ENCODE assay signal across 16 cellular contexts in the genomic region with DNA sequence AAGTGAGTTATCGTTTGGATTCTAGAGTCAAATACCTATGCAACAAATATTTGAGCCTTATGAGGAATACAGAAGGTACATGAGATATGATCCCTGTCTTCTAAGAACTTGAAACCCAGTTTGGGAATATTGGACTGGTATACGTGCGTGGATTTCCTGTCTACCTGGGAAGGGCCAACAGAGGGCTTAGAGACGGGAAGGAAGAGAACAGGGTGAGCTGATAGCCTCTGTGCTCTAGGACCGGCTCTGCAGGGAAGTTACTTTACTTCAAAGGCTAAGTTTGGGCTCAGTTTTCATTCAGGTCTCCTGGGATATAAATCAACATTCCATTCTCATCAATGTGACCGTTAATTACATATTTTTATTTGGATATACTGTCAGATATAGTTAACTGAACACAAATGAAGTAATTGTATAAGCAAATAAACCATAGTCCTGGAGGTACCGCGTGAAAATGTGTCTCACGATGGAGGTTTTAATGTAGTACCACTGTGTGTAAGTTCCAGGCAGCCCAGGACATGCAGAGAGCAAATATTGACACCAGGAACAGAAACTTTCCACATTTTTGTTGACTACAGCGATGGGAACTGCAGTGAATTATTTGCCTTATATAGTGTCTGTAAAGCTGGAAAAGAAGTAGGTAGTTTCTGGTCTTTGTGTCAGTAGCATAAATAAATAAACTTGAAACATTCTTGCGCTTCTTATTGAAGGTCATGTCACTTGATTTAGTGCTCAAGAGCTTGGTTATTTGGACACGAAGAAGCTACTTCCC. TPM values are rescaled to one million over a fixed set of nuclear protein-coding genes. Genes with fewer than 3 reads are reported as not detected.
A peak's percentile ranks its signal among the peaks of the same experiment; 100 is the strongest.
DNase-seq lines count a peak whose midpoint lies in the region; ATAC-seq and TF ChIP-seq lines count a peak whose summit lies in the region.
"Had no signal": no experiment of that assay in that cellular context is flagged by ENCODE, and none has a peak within 500 bp of the region (broad histone marks: within the 10 kb centered on the region; RNA-seq: fewer than 3 reads in every experiment).

No MANE protein-coding gene starts in this region.

- no peak overlapping the region for H3K4me3 ChIP-seq in brain microvascular endothelial cell (ENCODE audit: low read depth, low read length)
- H3K4me3 ChIP-seq in right lobe of liver, result no peak overlapping the region
- no peak overlapping the region for H3K4me3 ChIP-seq in suprapubic skin
- H3K4me3 ChIP-seq in HAP-1, result no peak overlapping the region

- peak; percentile 19 to 54 (median 42) for ATAC-seq in right lobe of liver
- ATAC-seq: activated T-cell treated with anti-CD3 and anti-CD28 coated beads, Interleukin-2, amount 50 U/mL, for 4 hours; stimulated activated memory B cell treated with anti-CD40 and anti-IgM and Interleukin-4, amounts not matched to agents 10 μg/mL and 1 μg/mL and 100 μg/mL, for 72 hours had no signal

- H3K27me3 ChIP-seq in brain microvascular endothelial cell (replicated peaks) (no peaks in the 10 kb centered on the region), right lobe of liver (no peaks in the 10 kb centered on the region), suprapubic skin (no peaks in the 10 kb centered on the region), HAP-1 (ENCODE audit: low read depth) (no peaks in the 10 kb centered on the region)

- CTCF ChIA-PET in HEK293T (lab: Yijun Ruan, JAX), result interaction anchor here (0.7 to 1.0 kb wide), 2 partner anchors 57 to 99 kb away, joined by 3 to 4 read pairs; no protein-coding TSS in a partner anchor

- TF ChIP-seq POLR2A in right lobe of liver (IDR thresholded peaks at IDR 0.05) (no peak), suprapubic skin (IDR thresholded peaks at IDR 0.05) (no peak)

- H3K9me3 ChIP-seq in right lobe of liver, result no peaks in the 10 kb centered on the region
- no peaks in the 10 kb centered on the region for H3K9me3 ChIP-seq in suprapubic skin
- H3K9me3 ChIP-seq in HAP-1, result no peaks in the 10 kb centered on the region

- 49% methylated on average over 12 of the region's 12 CpGs for whole genome bisulfite sequencing in right lobe of liver (ENCODE audit: insufficient coverage, low coverage, low lambda C conversion rate, missing lambda C conversion rate)
- 53% methylated on average over 12 of the region's 12 CpGs for WGBS in suprapubic skin

- peak overlapping the region; percentile 36 for H3K27ac ChIP-seq in brain microvascular endothelial cell
- peak overlapping the region in 1 of 3 donors; percentile 38 for H3K27ac ChIP-seq in right lobe of liver
- H3K27ac ChIP-seq in suprapubic skin, result peak overlapping the region; percentile 31
- H3K27ac ChIP-seq: epithelial cell of prostate, HL-60 had no signal

- POLR2A ChIA-PET in HEK293T (lab: Yijun Ruan, JAX), result interaction anchor here (1.2 to 1.5 kb wide), 2 partner anchors 9 to 58 kb away, joined by 4 to 6 read pairs; a partner anchor contains a TSS

- intact Hi-C loops in right lobe of liver (cut with DNase I), result no loop called here

- H3K36me3 ChIP-seq in brain microvascular endothelial cell (replicated peaks) (no peaks in the 10 kb centered on the region), right lobe of liver (no peaks in the 10 kb centered on the region), suprapubic skin (no peaks in the 10 kb centered on the region), HAP-1 (replicated peaks) (no peaks in the 10 kb centered on the region)

- TF ChIP-seq EP300 in suprapubic skin (IDR thresholded peaks at IDR 0.05), result no peak

- TF ChIP-seq CTCF in brain microvascular endothelial cell (IDR thresholded peaks at IDR 0.05; ENCODE audit: low read depth, low read length, missing control alignments), result no peak
- no peak for TF ChIP-seq CTCF in right lobe of liver (IDR thresholded peaks at IDR 0.05)
- no peak for TF ChIP-seq CTCF in suprapubic skin (IDR thresholded peaks at IDR 0.05)

- H3K4me1 ChIP-seq in right lobe of liver, result peaks cover 0 to 12% (median 3%) of the 10 kb centered on the region in 4 donors
- peaks cover 51% of the 10 kb centered on the region for H3K4me1 ChIP-seq in suprapubic skin
- peaks cover 41% of the 10 kb centered on the region for H3K4me1 ChIP-seq in HAP-1

- DNase-seq in HEK293T (ENCODE audit: extremely low spot score) (no peak), brain microvascular endothelial cell (peak; percentile 13), right lobe of liver (no peak), suprapubic skin (ENCODE audit: low spot score in 2 of 2) (no peak), DMS153 (lab: John Stamatoyannopoulos, UW) (no peak), HAP-1 (ENCODE audit: low spot score in 2 of 2) (no peak)
- no peak for DNase-seq in activated effector memory CD4-positive, alpha-beta T cell treated with Interleukin-2 at 50 U/mL for 16 hours
- no peak for DNase-seq in stimulated activated CD4-positive, alpha-beta T cell treated with anti-CD3 and anti-CD28 coated beads, Interleukin-4, amount 100 ng/mL, for 24 hours
- DNase-seq: activated B cell treated with CpG ODN at 0.5 μM for 24 hours; activated T-cell treated with anti-CD3 and anti-CD28 coated beads, Interleukin-2, amount 50 U/mL, for 4 hours; COR-L47; NCI-H510A treated with DMSO at 0.1 percent for 48 hours; stimulated activated CD4-positive, alpha-beta T cell treated with anti-CD3 and anti-CD28 coated beads, Interleukin-2, amount 100 ng/mL, for 24 hours had no signal

- in situ Hi-C loops in brain microvascular endothelial cell (cut with HindIII; ENCODE audit: low pct_ligation_motif_present, low sequenced_read_pairs), result no loop called here
- in situ Hi-C loops in HAP-1 (cut with MboI; ENCODE audit: low sequenced_read_pairs), result no loop called here

TF ChIP-seq in HEK293T, 16 proteins besides CTCF, POLR2A, EP300 and RAD21:
- TF ChIP-seq TARDBP (IDR thresholded peaks at IDR 0.05), result no peak
- TF ChIP-seq FOXK2 (IDR thresholded peaks at IDR 0.05), result no peak
- TF ChIP-seq FOXA1 (IDR thresholded peaks at IDR 0.05), result no peak
- no peak for TF ChIP-seq SUZ12 (IDR thresholded peaks at IDR 0.05)
- TF ChIP-seq BHLHE40 (IDR thresholded peaks at IDR 0.05; ENCODE audit: borderline replicate concordance), result no peak
- TF ChIP-seq, protein P1, sequence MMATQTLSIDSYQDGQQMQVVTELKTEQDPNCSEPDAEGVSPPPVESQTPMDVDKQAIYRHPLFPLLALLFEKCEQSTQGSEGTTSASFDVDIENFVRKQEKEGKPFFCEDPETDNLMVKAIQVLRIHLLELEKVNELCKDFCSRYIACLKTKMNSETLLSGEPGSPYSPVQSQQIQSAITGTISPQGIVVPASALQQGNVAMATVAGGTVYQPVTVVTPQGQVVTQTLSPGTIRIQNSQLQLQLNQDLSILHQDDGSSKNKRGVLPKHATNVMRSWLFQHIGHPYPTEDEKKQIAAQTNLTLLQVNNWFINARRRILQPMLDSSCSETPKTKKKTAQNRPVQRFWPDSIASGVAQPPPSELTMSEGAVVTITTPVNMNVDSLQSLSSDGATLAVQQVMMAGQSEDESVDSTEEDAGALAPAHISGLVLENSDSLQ (IDR thresholded peaks at IDR 0.05), result 0 out of 2 replicates have a peak, but pooled peaks have one; percentile 1
TF ChIP-seq in HEK293T: peak in this region for 1.

RNA-seq across cellular contexts. Expression of a gene that starts 8.6 kb away (rescaled TPM):
- total RNA-seq in right lobe of liver (1 to 10 TPM; 3.0 to 7.9 (median 5.7) TPM), suprapubic skin (10 to 100 TPM in 3 of 4 donors, 1 to 10 TPM in 1; 9.9 to 55.8 (median 24.5) TPM)

RNA-seq across cellular contexts. Expression of a gene that starts 57.4 kb away (rescaled TPM):
- total RNA-seq in right lobe of liver (10 to 100 TPM; 61.6 to 93.3 (median 68.3) TPM), suprapubic skin (100 to 1,000 TPM; 136 to 158 (median 139) TPM)
